16 cellular contexts compared by ENCODE assay signal in genomic region chr6:118525913-118526490, GRCh38. TPM values are rescaled to one million over a fixed set of nuclear protein-coding genes. Genes with fewer than 3 reads are reported as not detected.
"Had no signal": no experiment of that assay in that cellular context is flagged by ENCODE, and none has a peak within 500 bp of the region (broad histone marks: within the 10 kb centered on the region; RNA-seq: fewer than 3 reads in every experiment).

No MANE protein-coding gene starts in this region.

- H3K27ac Mint-ChIP-seq: activated CD8-positive, alpha-beta memory T cell treated with anti-CD3 and anti-CD28 coated beads, Interleukin-2, amount 10 ng/mL, durations not matched to agents 7 days and 5 days; activated T-cell treated with anti-CD3 and anti-CD28 coated beads, Interleukin-2, amount 50 U/mL, for 24 hours; T-helper 2 cell treated with Interferon-gamma antibody and Interleukin-4, amounts not matched to agents 5 μg/mL and 100 μg/mL, for 36 hours had no signal

- H3K27me3 Mint-ChIP-seq: activated CD8-positive, alpha-beta memory T cell treated with anti-CD3 and anti-CD28 coated beads, Interleukin-2, amount 10 ng/mL, durations not matched to agents 7 days and 5 days; activated T-cell treated with anti-CD3 and anti-CD28 coated beads, Interleukin-2, amount 50 U/mL, for 24 hours; central memory CD8-positive, alpha-beta T cell had no signal

- H3K9me3 Mint-ChIP-seq: activated T-cell treated with anti-CD3 and anti-CD28 coated beads, Interleukin-2, amount 50 U/mL, for 24 hours; central memory CD8-positive, alpha-beta T cell; natural killer cell had no signal

- H3K9me3 ChIP-seq: ascending aorta, lower lobe of right lung, thyroid gland had no signal

- FAIRE-seq: small intestine had no signal

- ATAC-seq: activated CD4-positive, CD25-positive, alpha-beta regulatory T cell treated with anti-CD3 and anti-CD28 coated beads, Interleukin-2, amount 50 U/mL, for 24 hours; activated CD8-positive, alpha-beta memory T cell treated with anti-CD3 and anti-CD28 coated beads, Interleukin-2, amount 10 ng/mL, durations not matched to agents 7 days and 5 days; lower lobe of right lung; natural killer cell had no signal

- H3K4me1 ChIP-seq: lower lobe of right lung, thyroid gland had no signal

- H3K27me3 ChIP-seq: ascending aorta, thyroid gland had no signal

- H3K27ac ChIP-seq: ascending aorta, lower lobe of right lung, thyroid gland had no signal

- DNase-seq: activated CD8-positive, alpha-beta memory T cell treated with anti-CD3 and anti-CD28 coated beads, Interleukin-2, amount 10 ng/mL, durations not matched to agents 7 days and 5 days; activated effector memory CD4-positive, alpha-beta T cell treated with Interleukin-2 at 50 U/mL for 16 hours; activated T-cell treated with anti-CD3 and anti-CD28 coated beads, Interleukin-2, amount 50 U/mL, for 24 hours; cortex of kidney; effector memory CD4-positive, alpha-beta T cell; hippocampal formation; lower lobe of right lung; natural killer cell; nucleus accumbens; small intestine; thyroid gland had no signal

- H3K36me3 ChIP-seq: ascending aorta, thyroid gland had no signal

- H3K36me3 Mint-ChIP-seq: natural killer cell had no signal

- H3K4me3 Mint-ChIP-seq: activated CD8-positive, alpha-beta memory T cell treated with anti-CD3 and anti-CD28 coated beads, Interleukin-2, amount 10 ng/mL, durations not matched to agents 7 days and 5 days; activated T-cell treated with anti-CD3 and anti-CD28 coated beads, Interleukin-2, amount 50 U/mL, for 24 hours; central memory CD8-positive, alpha-beta T cell; natural killer cell; T-helper 2 cell treated with Interferon-gamma antibody and Interleukin-4, amounts not matched to agents 5 μg/mL and 100 μg/mL, for 36 hours had no signal

- H3K4me3 ChIP-seq: ascending aorta, lower lobe of right lung, thyroid gland had no signal

RNA-seq across cellular contexts. Expression of gene PLN, which starts 22.1 kb away (rescaled TPM):
- total RNA-seq: activated CD8-positive, alpha-beta memory T cell treated with anti-CD3 and anti-CD28 coated beads, Interleukin-2, amount 10 ng/mL, durations not matched to agents 7 days and 5 days; kidney epithelial cell; natural killer cell had no signal
